In the genomic region with DNA sequence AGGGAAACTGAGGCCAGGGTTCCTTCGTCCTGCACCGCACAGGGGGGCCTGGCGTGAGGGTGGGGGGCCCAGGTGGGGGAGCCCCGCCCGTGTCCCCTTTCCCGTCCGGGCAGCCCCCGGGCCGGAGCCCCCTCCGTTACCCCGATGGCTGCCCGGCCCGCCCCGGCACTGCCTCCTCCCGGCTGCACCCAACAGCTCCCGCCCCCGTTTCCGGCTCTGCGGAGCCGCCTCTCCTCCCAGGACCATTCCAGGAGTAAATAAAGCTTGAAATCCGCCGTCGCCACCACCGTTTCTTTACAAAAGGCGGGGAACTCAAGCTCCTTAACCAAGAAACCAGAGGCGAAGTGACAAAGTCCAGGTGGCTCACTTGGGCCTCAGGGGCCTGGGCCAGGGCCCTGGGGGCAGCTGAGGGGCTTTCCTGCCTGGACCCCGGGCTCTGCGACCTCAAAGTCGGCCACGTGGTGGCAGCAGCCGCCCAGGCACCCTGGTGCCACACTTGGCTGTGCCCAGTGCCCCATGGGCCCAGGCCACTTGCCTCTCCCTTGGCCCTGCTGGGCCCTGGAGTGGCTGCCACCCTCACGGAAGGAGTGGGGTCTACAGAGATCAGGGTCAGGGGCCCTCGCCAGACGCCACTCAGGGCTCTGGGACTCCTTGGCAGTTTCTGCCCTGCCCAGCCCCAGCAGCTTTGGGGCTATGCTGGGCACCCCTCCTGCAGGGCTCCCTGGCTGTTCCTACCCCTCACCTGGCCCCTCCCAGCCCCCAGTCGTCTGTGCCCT, we compare ENCODE assay signal across 8 cellular contexts. TPM values are rescaled to one million over a fixed set of nuclear protein-coding genes. Genes with fewer than 3 reads are reported as not detected.
DNase-seq lines count a peak whose midpoint lies in the region; ATAC-seq and TF ChIP-seq lines count a peak whose summit lies in the region.

No MANE protein-coding gene starts in this region.

- H3K9me2 ChIP-seq in GM23338 (ENCODE audit: insufficient read depth) = no peaks in the 10 kb centered on the region

- TF ChIP-seq CTCF in GM23338 (conservative IDR thresholded peaks at IDR 0.05; ENCODE audit: low read depth in 2 of 2) = peak; percentile 75 to 95
- peak; percentile 96 for TF ChIP-seq CTCF in LNCAP (IDR thresholded peaks at IDR 0.05)
- TF ChIP-seq CTCF in gastroesophageal sphincter (IDR thresholded peaks at IDR 0.05) = peak in 3 of 4 experiments; percentile 93 to 100 (median 97)

- H3K4me3 ChIP-seq in GM23338 = peak overlapping the region; percentile 80
- peak overlapping the region; percentile 68 for H3K4me3 ChIP-seq in SJCRH30
- peak overlapping the region; percentile 55 to 79 for H3K4me3 ChIP-seq in gastroesophageal sphincter

- H3K27me3 ChIP-seq in GM23338 (ENCODE audit: insufficient read depth) (no peaks in the 10 kb centered on the region), SJCRH30 (no peaks in the 10 kb centered on the region; the same call in 1 of the 2 replicates), gastroesophageal sphincter (no peaks in the 10 kb centered on the region)

- peaks cover 19% of the 10 kb centered on the region for H3K79me2 ChIP-seq in GM23338 (replicated peaks; ENCODE audit: insufficient read depth)

- peaks cover 14% of the 10 kb centered on the region for H3K4me1 Mint-ChIP-seq in GM23338

- H3K4me1 ChIP-seq in GM23338 (ENCODE audit: insufficient read depth) (peaks cover 12% of the 10 kb centered on the region; the same call in 1 of the 2 replicates), SJCRH30 (peaks cover 11% of the 10 kb centered on the region; the same call in 1 of the 2 replicates), gastroesophageal sphincter (peaks cover 6 to 76% (median 58%) of the 10 kb centered on the region in 3 donors)

- H3F3A ChIP-seq in GM23338 (replicated peaks; ENCODE audit: low read depth) = peaks cover 5% of the 10 kb centered on the region; the same call in 1 of the 2 replicates

- peak in 1 of 2 donors; percentile 25 for TF ChIP-seq POLR2A in gastroesophageal sphincter (IDR thresholded peaks at IDR 0.05)

- H3K36me3 Mint-ChIP-seq in GM23338 (ENCODE audit: low read depth) = peaks cover 8% of the 10 kb centered on the region; the same call in 2 of the 3 replicates

- WGBS in gastroesophageal sphincter (ENCODE audit: low coverage in 1 of 2), 2 donors = no CpG with 5 or more reads among the region's 35 CpGs

- H3K36me3 ChIP-seq in GM23338 (ENCODE audit: insufficient read depth) (no peaks in the 10 kb centered on the region), SJCRH30 (no peaks in the 10 kb centered on the region), gastroesophageal sphincter (no peaks in the 10 kb centered on the region)

- TF ChIP-seq EP300 in gastroesophageal sphincter (IDR thresholded peaks at IDR 0.05) = no peak

- H2AFZ ChIP-seq in GM23338 = peak overlapping the region; percentile 98

- H3K4me3 Mint-ChIP-seq in GM23338 = peak overlapping the region; percentile 82

- H3K9me3 Mint-ChIP-seq in GM23338 = no peaks in the 10 kb centered on the region

- H3K27me3 Mint-ChIP-seq in GM23338 (ENCODE audit: insufficient read depth, low read depth, poor library complexity) = peaks cover 10% of the 10 kb centered on the region

- H3K27ac Mint-ChIP-seq in GM23338 = peak overlapping the region; percentile 90; the same call in 1 of the 2 replicates

- H3K27ac ChIP-seq in GM23338 (ENCODE audit: low read depth) = peak overlapping the region; percentile 94
- H3K27ac ChIP-seq in SJCRH30 = peak overlapping the region; percentile 47
- peak overlapping the region; percentile 94 to 99 (median 96) for H3K27ac ChIP-seq in gastroesophageal sphincter
- H3K27ac ChIP-seq in temporal lobe (ENCODE audit: low read depth, low read length) = peak overlapping the region; percentile 47

- ATAC-seq in GM23338 = peak; percentile 76
- peak; percentile 84 for ATAC-seq in gastroesophageal sphincter

- H3K9me3 ChIP-seq in SJCRH30 (replicated peaks) (no peaks in the 10 kb centered on the region), gastroesophageal sphincter (no peaks in the 10 kb centered on the region)

- DNase-seq in EH (ENCODE audit: low read depth) (peak; percentile 91), GM23338 (ENCODE audit: low spot score) (peak; percentile 89), SJCRH30 (peak; percentile 92 to 93), nucleus accumbens (lab: John Stamatoyannopoulos, UW) (peak in 54 of 56 donors; percentile 39 to 93 (median 78))
- peak; percentile 88 for DNase-seq in activated naive CD4-positive, alpha-beta T cell treated with Interleukin-2 at 50 U/mL for 16 hours

- H3K4me2 ChIP-seq in GM23338 = peak overlapping the region; percentile 92

- H4K20me1 ChIP-seq in GM23338 (replicated peaks; ENCODE audit: insufficient read depth) = no peaks in the 10 kb centered on the region

TF ChIP-seq in GM23338, 12 proteins besides CTCF, POLR2A, EP300 and RAD21:
- no peak for TF ChIP-seq ZNF331 (CRISPR knock-in tag; IDR thresholded peaks at IDR 0.05; ENCODE audit: low read depth)
- TF ChIP-seq STAT1 (IDR thresholded peaks at IDR 0.05; ENCODE audit: unreplicated experiment) = no peak
- peak; percentile 34; the same call in 1 of the 2 replicates for TF ChIP-seq ETS1 (IDR thresholded peaks at IDR 0.05)

RNA-seq across cellular contexts. Expression of gene FAAP20, which starts 0.5 kb away (rescaled TPM):
- 54.3 and 79.1 TPM in 2 replicates for total RNA-seq in GM23338 (2014; rRNA removed; shearing (Covaris generic))
- 167 and 173 TPM in 2 replicates for polyA plus RNA-seq in GM23338 (2016; fragmentation: Nextera tagmentation; extraction: Ambion mirVana)
- 58.0 and 61.7 TPM in 2 replicates for total RNA-seq in SJCRH30 (2014; rRNA removed; shearing (Covaris generic))
- total RNA-seq in gastroesophageal sphincter (10 to 100 TPM; 25.8 to 51.1 (median 43.3) TPM), temporal lobe (24.6 TPM)

RNA-seq across cellular contexts. Expression of gene SKI, which starts 33.0 kb away (rescaled TPM):
- total RNA-seq in GM23338 (2014; rRNA removed; shearing (Covaris generic)) = 62.8 and 66.8 TPM in 2 replicates
- 9.3 and 10.4 TPM in 2 replicates for polyA plus RNA-seq in GM23338 (2016; fragmentation: Nextera tagmentation; extraction: Ambion mirVana)
- 12.8 and 13.1 TPM in 2 replicates for total RNA-seq in SJCRH30 (2014; rRNA removed; shearing (Covaris generic))
- total RNA-seq in gastroesophageal sphincter = 100 to 1,000 TPM in 1 of 4 donors, 10 to 100 TPM in 3; 60.2 to 157 (median 79.0) TPM
- 26.1 TPM for total RNA-seq in temporal lobe

Comparison
In these comparisons a context has a peak if more than half of its experiments do, and no peak if none do; other contexts are left out.
1. Peak in every context shown above with its lines: DNase-seq, ATAC-seq, H3K4me3 ChIP-seq and H3K27ac ChIP-seq.